Comparison of ENCODE assay signal across 8 cellular contexts in the genomic region with DNA sequence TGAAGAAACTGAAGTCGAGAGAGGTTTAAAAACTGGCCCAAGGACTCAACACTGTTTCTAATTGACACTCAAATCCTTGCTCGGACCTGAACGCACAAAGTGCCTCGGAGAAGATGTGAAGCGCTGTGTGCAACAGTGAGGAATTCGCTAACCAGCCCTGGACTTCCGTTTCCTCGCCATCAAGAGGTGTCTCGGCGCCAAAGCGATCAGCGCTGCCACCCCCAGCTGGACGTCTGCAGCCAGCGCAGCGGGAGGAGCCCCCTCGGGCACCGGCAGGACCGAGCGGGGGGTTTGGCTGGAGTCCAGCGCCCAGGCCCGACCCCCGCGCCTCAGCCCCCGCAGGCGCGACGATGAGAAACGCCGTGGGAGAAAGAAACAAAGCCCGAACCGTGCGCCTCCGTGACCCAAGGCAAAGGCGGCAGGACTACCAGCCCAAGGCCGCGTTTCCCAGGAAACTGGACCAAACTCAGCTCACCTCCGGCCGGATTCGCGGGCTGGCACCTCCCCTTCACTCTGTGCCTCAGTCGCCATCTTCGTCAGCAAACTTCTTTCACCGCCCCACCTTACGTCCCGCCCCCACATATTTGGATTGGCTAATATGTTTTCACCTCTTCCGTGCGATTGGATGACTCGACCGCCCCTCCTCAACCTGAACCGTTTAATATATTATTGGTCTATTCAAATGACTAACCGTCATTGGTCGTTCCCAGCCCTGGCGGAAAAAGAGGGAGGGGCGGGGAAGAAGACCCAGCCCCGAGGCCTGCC. TPM values are rescaled to one million over a fixed set of nuclear protein-coding genes. Genes with fewer than 3 reads are reported as not detected.
DNase-seq lines count a peak whose midpoint lies in the region; ATAC-seq, FAIRE-seq and TF ChIP-seq lines count a peak whose summit lies in the region.

A gene with protein sequence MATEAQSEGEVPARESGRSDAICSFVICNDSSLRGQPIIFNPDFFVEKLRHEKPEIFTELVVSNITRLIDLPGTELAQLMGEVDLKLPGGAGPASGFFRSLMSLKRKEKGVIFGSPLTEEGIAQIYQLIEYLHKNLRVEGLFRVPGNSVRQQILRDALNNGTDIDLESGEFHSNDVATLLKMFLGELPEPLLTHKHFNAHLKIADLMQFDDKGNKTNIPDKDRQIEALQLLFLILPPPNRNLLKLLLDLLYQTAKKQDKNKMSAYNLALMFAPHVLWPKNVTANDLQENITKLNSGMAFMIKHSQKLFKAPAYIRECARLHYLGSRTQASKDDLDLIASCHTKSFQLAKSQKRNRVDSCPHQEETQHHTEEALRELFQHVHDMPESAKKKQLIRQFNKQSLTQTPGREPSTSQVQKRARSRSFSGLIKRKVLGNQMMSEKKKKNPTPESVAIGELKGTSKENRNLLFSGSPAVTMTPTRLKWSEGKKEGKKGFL (minus strand): TSS at position 541 of the 765 bp plus-strand sequence. CDS start 10 bp downstream, at position 531.

- DNase-seq in GM12892 (ENCODE audit: insufficient read length): peak; percentile 84
- DNase-seq in NCI-H146 (lab: John Stamatoyannopoulos, UW): peak; percentile 99
- DNase-seq in T-helper 1 cell: peak; percentile 80 to 98 (median 90)
- peak; percentile 98 for DNase-seq in amniotic epithelial cell (ENCODE audit: low read depth)
- peak; percentile 94 to 98 (median 97) for DNase-seq in heart left ventricle
- DNase-seq in pons (ENCODE audit: low spot score): peak; percentile 99
- DNase-seq in upper lobe of left lung: peak; percentile 92 to 95

- H3K27ac ChIP-seq in heart left ventricle (peak within 1 kb of the TSS; percentile 75 to 98 (median 95)), upper lobe of left lung (peak within 1 kb of the TSS; percentile 90 to 96 (median 93))

- intact Hi-C loops in heart left ventricle (cut with DNase I): loop anchor here in 7 of 10 donors (1.0 to 5.0 kb wide), 5 partner anchors 27 to 460 kb away; a partner anchor contains a TSS

- H3K4me1 ChIP-seq in heart left ventricle: peaks cover 0 to 12% (median 8%) of the 10 kb centered on the region in 12 donors
- peaks cover 6 to 17% (median 8%) of the 10 kb centered on the region in 4 donors for H3K4me1 ChIP-seq in upper lobe of left lung

- FAIRE-seq in GM12892 (lab: Jason Lieb, UNC): peak; percentile 94

- TF ChIP-seq CTCF in heart left ventricle (IDR thresholded peaks at IDR 0.05) (peak in 3 of 12 donors; percentile 6 to 30 (median 19)), upper lobe of left lung (IDR thresholded peaks at IDR 0.05) (peak in 4 of 6 experiments; percentile 12 to 44 (median 18))

- peak; percentile 94 for ATAC-seq in HG02852 (IDR thresholded peaks at IDR 0.05; ENCODE audit: unreplicated experiment)
- ATAC-seq in heart left ventricle: peak; percentile 99 to 100 (median 99)
- peak; percentile 99 to 100 for ATAC-seq in upper lobe of left lung (ENCODE audit: low FRiP score in 2 of 2)

- no peaks in the 10 kb centered on the region for H3K27me3 ChIP-seq in heart left ventricle
- no peaks in the 10 kb centered on the region for H3K27me3 ChIP-seq in upper lobe of left lung

- H3K9me3 ChIP-seq in heart left ventricle (no peaks in the 10 kb centered on the region), upper lobe of left lung (no peaks in the 10 kb centered on the region)

- TF ChIP-seq POLR2A in GM12892 (IDR thresholded peaks at IDR 0.05; ENCODE audit: low read depth, low read length) (peak; percentile 76; the same call in 1 of the 2 replicates), heart left ventricle (IDR thresholded peaks at IDR 0.05) (peak in 1 of 2 donors; percentile 75), upper lobe of left lung (IDR thresholded peaks at IDR 0.05) (peak in 3 of 4 donors; percentile 59 to 93 (median 85))

- H3K4me3 ChIP-seq in heart left ventricle (peak within 1 kb of the TSS; percentile 70 to 100 (median 90)), upper lobe of left lung (peak within 1 kb of the TSS; percentile 64 to 100 (median 84))

- 0% methylated on average over 38 to 55 of the region's 55 CpGs for WGBS in heart left ventricle, 4 donors
- WGBS in upper lobe of left lung, 2 donors: 0% methylated on average over 52 of the region's 55 CpGs

- TF ChIP-seq EP300 in upper lobe of left lung (IDR thresholded peaks at IDR 0.05): peak in 1 of 4 donors; percentile 32

- H3K36me3 ChIP-seq in heart left ventricle (peaks cover 0 to 10% (median 6%) of the 10 kb centered on the region in 9 donors), upper lobe of left lung (peaks cover 0 to 5% (median 3%) of the 10 kb centered on the region in 4 donors)

RNA-seq across cellular contexts. Expression of the gene that starts here (rescaled TPM):
- 18.7 TPM for polyA plus RNA-seq in GM12892 (2012; ENCODE audit: missing spikeins)
- total RNA-seq in heart left ventricle: 1 to 10 TPM; 3.0 to 7.4 (median 4.1) TPM
- 1 to 10 TPM; 1.1 to 2.7 TPM for polyA plus RNA-seq in heart left ventricle
- total RNA-seq in upper lobe of left lung: 10 to 100 TPM in 3 of 6 donors, 1 to 10 TPM in 3; 3.8 to 19.9 (median 10.9) TPM

Comparison
In these comparisons a context has a peak if more than half of its experiments do, and no peak if none do; other contexts are left out.
1. Peak in every context shown above with its lines: DNase-seq, ATAC-seq, H3K4me3 ChIP-seq and H3K27ac ChIP-seq.